ENCODE assay signal across 16 cellular contexts in the genomic region with DNA sequence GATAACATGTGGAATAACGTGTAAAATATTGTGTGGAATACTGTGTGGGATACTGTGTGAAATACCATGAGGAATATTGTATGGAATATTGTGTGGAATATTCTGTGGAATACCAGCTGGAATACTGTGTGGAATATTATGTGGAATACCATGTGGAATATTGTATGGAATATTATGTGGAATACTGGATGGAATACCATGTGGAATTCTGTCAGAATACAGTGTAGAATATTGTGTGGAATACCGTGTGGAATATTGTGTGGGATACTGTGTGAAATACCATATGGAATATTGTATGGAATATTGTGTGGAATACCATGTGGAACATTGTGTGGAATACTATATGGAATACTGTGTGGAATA.
"Had no signal": no experiment of that assay in that cellular context is flagged by ENCODE, and none has a peak within 500 bp of the region (broad histone marks: within the 10 kb centered on the region; RNA-seq: fewer than 3 reads in every experiment).

No MANE protein-coding gene starts in this region.

- H3K4me1 Mint-ChIP-seq: activated naive CD4-positive, alpha-beta T cell treated with anti-CD3 and anti-CD28 coated beads, Interleukin-2, amount 50 U/mL, for 24 hours had no signal

- ATAC-seq: left colon; psoas muscle; right lobe of liver; Right ventricle myocardium inferior; stimulated activated naive CD8-positive, alpha-beta T cell treated with anti-CD3 and anti-CD28 coated beads, Interleukin-15, Interleukin-2, amounts not matched to agents 100 U/mL and 50 U/mL, for 24 hours; upper lobe of right lung had no signal

- H3K4me1 ChIP-seq: breast epithelium, psoas muscle, right lobe of liver, upper lobe of right lung had no signal

- H3K4me3 Mint-ChIP-seq: activated naive CD4-positive, alpha-beta T cell treated with anti-CD3 and anti-CD28 coated beads, Interleukin-2, amount 50 U/mL, for 24 hours; nephron progenitor cell had no signal

- H3K36me3 ChIP-seq: breast epithelium, right lobe of liver, upper lobe of right lung had no signal

- H3K4me3 ChIP-seq: breast epithelium, lung, psoas muscle, right lobe of liver, SK-N-MC, testis, upper lobe of right lung had no signal

- H3K27me3 Mint-ChIP-seq: activated naive CD4-positive, alpha-beta T cell treated with anti-CD3 and anti-CD28 coated beads, Interleukin-2, amount 50 U/mL, for 24 hours had no signal

- H3K36me3 Mint-ChIP-seq: activated naive CD4-positive, alpha-beta T cell treated with anti-CD3 and anti-CD28 coated beads, Interleukin-2, amount 50 U/mL, for 24 hours had no signal

- H3K9me3 ChIP-seq: breast epithelium, psoas muscle, right lobe of liver, testis, upper lobe of right lung had no signal

- H3K27me3 ChIP-seq: breast epithelium, right lobe of liver, testis, upper lobe of right lung had no signal

- H3K27ac ChIP-seq: breast epithelium, psoas muscle, right lobe of liver, SK-N-MC, testis, upper lobe of right lung had no signal

- H3K9me3 Mint-ChIP-seq: activated naive CD4-positive, alpha-beta T cell treated with anti-CD3 and anti-CD28 coated beads, Interleukin-2, amount 50 U/mL, for 24 hours had no signal

- DNase-seq: activated CD4-positive, alpha-beta T cell treated with anti-CD3 and anti-CD28 coated beads for 1 hour; anterior cingulate cortex; hippocampal formation; left colon; nephron progenitor cell; psoas muscle; right lobe of liver; stimulated activated CD4-positive, alpha-beta T cell treated with anti-CD3 and anti-CD28 coated beads, Interleukin-2, amount 100 ng/mL, for 24 hours; stimulated activated naive CD8-positive, alpha-beta T cell treated with anti-CD3 and anti-CD28 coated beads, Interleukin-15, Interleukin-2, amounts not matched to agents 100 U/mL and 50 U/mL, for 24 hours; testis; upper lobe of right lung had no signal

- H3K27ac Mint-ChIP-seq: nephron progenitor cell had no signal
